ENCODE assay signal across 22 cellular contexts in genomic region chr6:44030812-44031454, GRCh38.
DNase-seq lines count a peak whose midpoint lies in the region; ATAC-seq and TF ChIP-seq lines count a peak whose summit lies in the region.
"Had no signal": no experiment of that assay in that cellular context is flagged by ENCODE, and none has a peak within 500 bp of the region (broad histone marks: within the 10 kb centered on the region; RNA-seq: fewer than 3 reads in every experiment).

No MANE protein-coding gene starts in this region.

- H3K9me3 ChIP-seq in PC-9 (ENCODE audit: insufficient read depth, low read depth) (no peaks in the 10 kb centered on the region), mesenchymal stem cell (ENCODE audit: control insufficient read depth, low read length) (no peaks in the 10 kb centered on the region), upper lobe of right lung (no peaks in the 10 kb centered on the region)
- H3K9me3 ChIP-seq: BE2C had no signal

- WGBS in mesenchymal stem cell = 93% methylated on average over 5 of the region's 7 CpGs

- DNase-seq in activated effector memory CD4-positive, alpha-beta T cell treated with anti-CD3 and anti-CD28 coated beads, Interleukin-2, amount 50 U/mL, for 16 hours = peak; percentile 41
- DNase-seq in activated effector memory CD4-positive, alpha-beta T cell treated with Interleukin-2 at 50 U/mL for 16 hours = no peak
- DNase-seq in PC-9 (no peak), mesenchymal stem cell (no peak), upper lobe of right lung (peak; percentile 18), HT-29 (ENCODE audit: low spot score) (no peak)
- DNase-seq: 8988T, ACHN, BE2C, DMS153, Karpas-422, NCI-H1092, NCI-H1417 treated with DMSO at 0.1 percent for 48 hours, NCI-H1694 treated with DMSO at 0.1 percent for 48 hours, NCI-H2081, NCI-H2227 treated with DMSO at 0.1 percent for 48 hours, NCI-H526 treated with DMSO at 0.1 percent for 48 hours, SIG-M5 had no signal

- H2BK15ac ChIP-seq in mesenchymal stem cell (ENCODE audit: low read depth, poor library complexity, severe bottlenecking) = no peak overlapping the region

- no peak overlapping the region for H2BK5ac ChIP-seq in mesenchymal stem cell (ENCODE audit: low read depth, low read length, poor library complexity, severe bottlenecking)

- H4K91ac ChIP-seq in mesenchymal stem cell (ENCODE audit: low read length) = no peak overlapping the region

- H4K8ac ChIP-seq in mesenchymal stem cell (ENCODE audit: low read length) = no peak overlapping the region

- peak overlapping the region in 1 of 2 experiments; percentile 37 for H3K18ac ChIP-seq in mesenchymal stem cell (ENCODE audit: low read depth in 1 of 2, low read length in 2 of 2)

- peak overlapping the region; percentile 78 for H3K4me2 ChIP-seq in PC-9
- no peak overlapping the region for H3K4me2 ChIP-seq in mesenchymal stem cell (ENCODE audit: low read length, poor library complexity, severe bottlenecking)

- H3K27me3 ChIP-seq in PC-9 (ENCODE audit: insufficient read depth, low read depth) = no peaks in the 10 kb centered on the region
- H3K27me3 ChIP-seq in mesenchymal stem cell (ENCODE audit: control insufficient read depth in 1 of 2, insufficient read depth in 1 of 2, low read length in 2 of 2) = no peaks in the 10 kb centered on the region
- no peaks in the 10 kb centered on the region for H3K27me3 ChIP-seq in upper lobe of right lung
- H3K27me3 ChIP-seq: BE2C had no signal

- no TSS peak for BruUV-seq in PC-9 (replicated peaks; lab: Mats Ljungman, UMichigan)

- H3K9me2 ChIP-seq in PC-9 (ENCODE audit: insufficient read depth) = no peaks in the 10 kb centered on the region

- peaks cover 62% of the 10 kb centered on the region for H3F3A ChIP-seq in PC-9 (ENCODE audit: insufficient read depth, low read depth)

- H4K20me1 ChIP-seq in PC-9 (ENCODE audit: insufficient read depth) = no peaks in the 10 kb centered on the region

- no peak overlapping the region for H2BK120ac ChIP-seq in mesenchymal stem cell (ENCODE audit: low read depth, low read length)

- H3K36me3 ChIP-seq in PC-9 (ENCODE audit: low read depth) (no peaks in the 10 kb centered on the region), mesenchymal stem cell (ENCODE audit: control insufficient read depth in 1 of 2, insufficient read depth in 2 of 2, low read depth in 1 of 2, low read length in 2 of 2) (no peaks in the 10 kb centered on the region), upper lobe of right lung (no peaks in the 10 kb centered on the region)
- H3K36me3 ChIP-seq: BE2C had no signal

- CTCF ChIA-PET in PC-9 (lab: Charles Lee) = no interaction called here

- TF ChIP-seq CTCF in PC-9 (conservative IDR thresholded peaks at IDR 0.05) (no peak), upper lobe of right lung (IDR thresholded peaks at IDR 0.05) (no peak)

- H3K27ac ChIP-seq in PC-9 = peak overlapping the region; percentile 98; the same call in 1 of the 2 replicates
- no peak overlapping the region for H3K27ac ChIP-seq in mesenchymal stem cell (ENCODE audit: low read length, poor library complexity, severe bottlenecking)
- no peak overlapping the region for H3K27ac ChIP-seq in upper lobe of right lung
- H3K27ac ChIP-seq: HL-60, RWPE1 had no signal

- no peak overlapping the region for H3K4me3 ChIP-seq in PC-9
- H3K4me3 ChIP-seq in mesenchymal stem cell (ENCODE audit: insufficient read depth in 1 of 2, low read depth in 1 of 2, low read length in 2 of 2) = no peak overlapping the region
- H3K4me3 ChIP-seq in upper lobe of right lung = no peak overlapping the region

- peaks cover 57% of the 10 kb centered on the region for H3K79me2 ChIP-seq in PC-9 (ENCODE audit: low read depth)

- H2AFZ ChIP-seq in PC-9 (no peak overlapping the region), mesenchymal stem cell (ENCODE audit: low read depth, low read length) (peak overlapping the region; percentile 5)

- H2BK12ac ChIP-seq in mesenchymal stem cell (ENCODE audit: low read length in 2 of 2) = no peak overlapping the region

- ATAC-seq in upper lobe of right lung (no peak), HG02642 (IDR thresholded peaks at IDR 0.05; ENCODE audit: poor library complexity, unreplicated experiment) (no peak)
- ATAC-seq: Panc1 had no signal

- intact Hi-C loops in PC-9 (cut with micrococcal nuclease; ENCODE audit: unreplicated experiment) = no loop called here
- intact Hi-C loops in upper lobe of right lung (cut with DNase I) = no loop called here

- no peaks in the 10 kb centered on the region for H3K79me1 ChIP-seq in mesenchymal stem cell (replicated peaks; ENCODE audit: low read length, poor library complexity, severe bottlenecking)

- no peak overlapping the region for H3K23ac ChIP-seq in mesenchymal stem cell (ENCODE audit: low read length in 2 of 2)

- H2AK5ac ChIP-seq in mesenchymal stem cell (ENCODE audit: low read length, severe bottlenecking) = no peak overlapping the region

- no peak overlapping the region for H3K14ac ChIP-seq in mesenchymal stem cell (ENCODE audit: low read length in 2 of 2)

- POLR2A ChIA-PET in PC-9 (lab: Charles Lee; ENCODE audit: unreplicated experiment) = interaction anchor here (0.6 kb wide), 1 partner anchor 98 kb away, joined by 3 read pairs; no protein-coding TSS in a partner anchor

- H3K4ac ChIP-seq in mesenchymal stem cell (ENCODE audit: low read depth in 1 of 2, low read length in 2 of 2) = no peak overlapping the region

- no peak overlapping the region for H3K9ac ChIP-seq in mesenchymal stem cell (ENCODE audit: low read length)

- peaks cover 72% of the 10 kb centered on the region for H3K4me1 ChIP-seq in PC-9 (replicated peaks; ENCODE audit: insufficient read depth)
- H3K4me1 ChIP-seq in mesenchymal stem cell (ENCODE audit: control insufficient read depth, insufficient read depth, low read depth, low read length) = peaks cover 14% of the 10 kb centered on the region
- peaks cover under 1% of the 10 kb centered on the region for H3K4me1 ChIP-seq in upper lobe of right lung

Comparison
In these comparisons a context has a peak if more than half of its experiments do, and no peak if none do; other contexts are left out.
1. DNase-seq: peak in activated effector memory CD4-positive, alpha-beta T cell treated with anti-CD3 and anti-CD28 coated beads, Interleukin-2, amount 50 U/mL, for 16 hours (single experiment) and upper lobe of right lung (single experiment); none in activated effector memory CD4-positive, alpha-beta T cell treated with Interleukin-2 at 50 U/mL for 16 hours (single experiment), PC-9 (0 of 2), mesenchymal stem cell (single experiment) and HT-29 (single experiment).